ENCODE assay signal across 24 cellular contexts in genomic region chr10:65778753-65779152, GRCh38.
"Had no signal": no experiment of that assay in that cellular context is flagged by ENCODE, and none has a peak within 500 bp of the region (broad histone marks: within the 10 kb centered on the region; RNA-seq: fewer than 3 reads in every experiment).

No MANE protein-coding gene starts in this region.

- H3K4me1 Mint-ChIP-seq: immature natural killer cell, memory B cell had no signal

- H3K9me3 ChIP-seq: esophagus muscularis mucosa, gastroesophageal sphincter, heart left ventricle had no signal

- FAIRE-seq: colon, endothelial cell of umbilical vein, frontal cortex had no signal

- H3K4me2 ChIP-seq: hepatocyte had no signal

- H3K27me3 ChIP-seq: dorsolateral prefrontal cortex, esophagus muscularis mucosa, foreskin keratinocyte, gastroesophageal sphincter, heart left ventricle, hepatocyte, left lung had no signal

- H3K4me1 ChIP-seq: esophagus muscularis mucosa, foreskin keratinocyte, gastroesophageal sphincter, heart left ventricle, left lung had no signal

- DNase-seq: dermis blood vessel endothelial cell; dorsolateral prefrontal cortex; effector CD4-positive, alpha-beta T cell; effector memory CD4-positive, alpha-beta T cell; foreskin keratinocyte; heart left ventricle; hypothalamus; immature natural killer cell; islet precursor cell; left cardiac atrium; left lung; left ventricle myocardium superior; mammary epithelial cell; mesendoderm; midbrain had no signal

- H3K4me3 ChIP-seq: coronary artery, dorsolateral prefrontal cortex, esophagus muscularis mucosa, gastroesophageal sphincter, heart left ventricle, hepatocyte, left lung, lung had no signal

- H3K4me3 Mint-ChIP-seq: immature natural killer cell, memory B cell had no signal

- H3K27ac Mint-ChIP-seq: immature natural killer cell, memory B cell had no signal

- H3K36me3 Mint-ChIP-seq: immature natural killer cell, memory B cell had no signal

- ATAC-seq: foreskin keratinocyte, heart left ventricle, left cardiac atrium, left lung, left ventricle myocardium superior had no signal

- H3K27ac ChIP-seq: coronary artery, dorsolateral prefrontal cortex, esophagus muscularis mucosa, foreskin keratinocyte, gastroesophageal sphincter, heart left ventricle, hepatocyte, left lung had no signal

- H2AFZ ChIP-seq: hepatocyte had no signal

- H3K36me3 ChIP-seq: esophagus muscularis mucosa, gastroesophageal sphincter, heart left ventricle, left lung had no signal

- H3K27me3 Mint-ChIP-seq: memory B cell had no signal
